In the genomic region with DNA sequence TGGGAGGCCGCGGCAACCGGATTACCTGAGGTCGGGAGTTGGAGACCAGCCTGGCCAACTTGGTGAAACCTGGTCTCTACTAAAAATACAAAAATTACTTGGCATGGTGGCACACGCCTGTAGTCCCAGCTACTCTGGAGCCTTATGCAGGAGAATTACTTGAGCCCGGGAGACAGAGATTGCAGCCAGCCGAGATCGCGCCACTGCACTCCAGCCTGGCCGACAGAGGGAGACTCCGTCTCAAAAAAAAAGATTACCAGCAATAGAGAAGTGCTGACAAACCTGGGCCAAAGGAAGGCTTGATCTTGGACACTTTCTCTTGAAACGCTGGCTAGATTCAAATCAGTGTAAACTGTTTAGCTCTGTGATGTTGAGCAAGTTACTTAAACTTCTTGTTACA, we compare ENCODE assay signal across 10 cellular contexts. TPM values are rescaled to one million over a fixed set of nuclear protein-coding genes. Genes with fewer than 3 reads are reported as not detected.
DNase-seq lines count a peak whose midpoint lies in the region; ATAC-seq, FAIRE-seq and TF ChIP-seq lines count a peak whose summit lies in the region.
"Had no signal": no experiment of that assay in that cellular context is flagged by ENCODE, and none has a peak within 500 bp of the region (broad histone marks: within the 10 kb centered on the region; RNA-seq: fewer than 3 reads in every experiment).

No MANE protein-coding gene starts in this region.

- CTCF ChIA-PET in MCF 10A (lab: Yijun Ruan, JAX), result interaction anchor here (0.7 to 1.9 kb wide), 3 partner anchors 28 to 901 kb away, joined by 3 to 13 read pairs (median 3); no protein-coding TSS in a partner anchor

- H3K27me3 Mint-ChIP-seq in MCF 10A (ENCODE audit: insufficient read depth, unreplicated experiment), result peaks cover 1% of the 10 kb centered on the region
- peaks cover 32 to 78% of the 10 kb centered on the region in 2 donors for H3K27me3 Mint-ChIP-seq in effector memory CD8-positive, alpha-beta T cell

- H3K4me1 Mint-ChIP-seq in MCF 10A (ENCODE audit: insufficient read depth, unreplicated experiment), result no peaks in the 10 kb centered on the region
- H3K4me1 Mint-ChIP-seq in effector memory CD8-positive, alpha-beta T cell (ENCODE audit: low read depth in 2 of 2), result peaks cover 12 to 15% of the 10 kb centered on the region in 2 donors

- H3K9me3 Mint-ChIP-seq in MCF 10A (ENCODE audit: unreplicated experiment), result no peaks in the 10 kb centered on the region
- H3K9me3 Mint-ChIP-seq in effector memory CD8-positive, alpha-beta T cell, result no peaks in the 10 kb centered on the region

- no peaks in the 10 kb centered on the region for H3K36me3 Mint-ChIP-seq in MCF 10A (ENCODE audit: insufficient read depth, unreplicated experiment)
- H3K36me3 Mint-ChIP-seq in effector memory CD8-positive, alpha-beta T cell (ENCODE audit: insufficient read depth), result no peaks in the 10 kb centered on the region
- H3K36me3 Mint-ChIP-seq: IgD-negative memory B cell had no signal

- H3K27ac Mint-ChIP-seq in MCF 10A (ENCODE audit: low read depth, unreplicated experiment), result no peak overlapping the region
- no peak overlapping the region for H3K27ac Mint-ChIP-seq in effector memory CD8-positive, alpha-beta T cell
- H3K27ac Mint-ChIP-seq: IgD-negative memory B cell had no signal

- intact Hi-C loops in MCF 10A (cut with micrococcal nuclease), result loop anchor here (1.0 kb wide), 1 partner anchor 28 kb away; no protein-coding TSS in a partner anchor

- DNase-seq in D721Med (ENCODE audit: insufficient read length, low spot score) (no peak), LNCaP clone FGC (ENCODE audit: low read depth) (peak; percentile 19), MCF 10A (ENCODE audit: unreplicated experiment) (no peak), lung microvascular endothelial cell (ENCODE audit: low read depth in 2 of 2) (peak; percentile 41 to 48), NCI-H1436 (lab: John Stamatoyannopoulos, UW) (no peak), NCI-H2171 treated with DMSO at 0.1 percent for 48 hours (lab: John Stamatoyannopoulos, UW) (no peak)
- no peak for DNase-seq in effector memory CD8-positive, alpha-beta T cell

- no TSS peak for BruUV-seq in MCF 10A (replicated peaks; lab: Mats Ljungman, UMichigan)

- no peak for ATAC-seq in effector memory CD8-positive, alpha-beta T cell (replicated peaks)
- ATAC-seq in GM19351 (IDR thresholded peaks at IDR 0.05; ENCODE audit: unreplicated experiment), result no peak

- FAIRE-seq in D721Med (lab: Jason Lieb, UNC), result no peak
- FAIRE-seq: endometrium had no signal

- TF ChIP-seq CTCF in D721Med (IDR thresholded peaks at IDR 0.05; ENCODE audit: insufficient read depth, missing control alignments), result peak; percentile 49
- TF ChIP-seq CTCF in LNCaP clone FGC (IDR thresholded peaks at IDR 0.05; ENCODE audit: control insufficient read depth, extremely low read depth, insufficient read depth), result peak; percentile 71
- TF ChIP-seq CTCF in MCF 10A (IDR thresholded peaks at IDR 0.05; ENCODE audit: unreplicated experiment), result peak; percentile 28

- POLR2A ChIA-PET in MCF 10A (lab: Yijun Ruan, JAX), result interaction anchor here (1.1 to 3.0 kb wide), 5 partner anchors 10 to 67 kb away, joined by 3 to 30 read pairs (median 4); partner anchors contain the start of genes MT1X and MT2A

- H3K4me3 Mint-ChIP-seq in MCF 10A (ENCODE audit: unreplicated experiment), result no peak overlapping the region
- H3K4me3 Mint-ChIP-seq in effector memory CD8-positive, alpha-beta T cell, result no peak overlapping the region
- H3K4me3 Mint-ChIP-seq: IgD-negative memory B cell had no signal

- H3K4me3 ChIP-seq in LNCaP clone FGC (ENCODE audit: low read depth, low read length), result no peak overlapping the region

RNA-seq across cellular contexts. Expression of gene MT1H, which starts 4.3 kb away (rescaled TPM):
- total RNA-seq in MCF 10A (2022) (not detected in 2 replicates), lung microvascular endothelial cell (not detected in 2 replicates)

RNA-seq across cellular contexts. Expression of gene MT1G, which starts 6.1 kb away (rescaled TPM):
- not detected in 2 replicates for total RNA-seq in MCF 10A (2022)
- not detected in 2 replicates for total RNA-seq in lung microvascular endothelial cell

RNA-seq across cellular contexts. Expression of gene MT1X, which starts 8.4 kb away (rescaled TPM):
- total RNA-seq in MCF 10A (2022) (79.3 and 108 TPM in 2 replicates), lung microvascular endothelial cell (13.3 and 19.2 TPM in 2 replicates)

RNA-seq across cellular contexts. Expression of gene MT1F, which starts 16.2 kb away (rescaled TPM):
- total RNA-seq in MCF 10A (2022) (1.7 and 2.4 TPM in 2 replicates), lung microvascular endothelial cell (0.20 and 1.3 TPM in 2 replicates)

RNA-seq across cellular contexts. Expression of gene MT1B, which starts 22.2 kb away (rescaled TPM):
- total RNA-seq in MCF 10A (2022), result not detected in 2 replicates
- not detected in 2 replicates for total RNA-seq in lung microvascular endothelial cell

Comparison
In these comparisons a context has a peak if more than half of its experiments do, and no peak if none do; other contexts are left out.
1. DNase-seq: peak in LNCaP clone FGC (single experiment) and lung microvascular endothelial cell (2 of 2); none in D721Med (single experiment), MCF 10A (single experiment), effector memory CD8-positive, alpha-beta T cell (0 of 3), NCI-H1436 (single experiment) and NCI-H2171 treated with DMSO at 0.1 percent for 48 hours (single experiment).
2. Peak in every context shown above with its lines, with median percentiles within 50 percentile points of each other: CTCF ChIP-seq.